8 cellular contexts compared by ENCODE assay signal in genomic region chr2:231545105-231545902, GRCh38. TPM values are rescaled to one million over a fixed set of nuclear protein-coding genes. Genes with fewer than 3 reads are reported as not detected.
A peak's percentile ranks its signal among the peaks of the same experiment; 100 is the strongest.
DNase-seq lines count a peak whose midpoint lies in the region; ATAC-seq, FAIRE-seq and TF ChIP-seq lines count a peak whose summit lies in the region.

No MANE protein-coding gene starts in this region.

- DNase-seq in H54 (ENCODE audit: insufficient read length, low spot score) (peak; percentile 52), NAMALWA (ENCODE audit: low spot score) (peak; percentile 63), left colon (peak; percentile 38 to 51), ACHN (no peak), HTR-8/SVneo (ENCODE audit: insufficient read length, low spot score) (no peak)
- DNase-seq in activated T-helper 1 cell treated with anti-CD3 and anti-CD28 coated beads, Interleukin-12 subunit alpha, Interleukin-12 subunit beta, Interleukin-2, Interleukin-4 antibody, amounts not matched to agents 30 ng/mL and 10 ng/mL and 1 ng/mL, durations not matched to agents 14 hours and 24 hours and 36 hours (ENCODE audit: low spot score): peak; percentile 76
- DNase-seq in stimulated activated CD8-positive, alpha-beta memory T cell treated with anti-CD3 and anti-CD28 coated beads, Interleukin-7, amount 100 ng/mL, for 24 hours (ENCODE audit: low read depth): peak; percentile 25

- H3K9me3 Mint-ChIP-seq in activated T-helper 1 cell treated with anti-CD3 and anti-CD28 coated beads, Interleukin-12 subunit alpha, Interleukin-12 subunit beta, Interleukin-2, Interleukin-4 antibody, amounts not matched to agents 30 ng/mL and 10 ng/mL and 1 ng/mL, durations not matched to agents 14 hours and 24 hours and 36 hours: peaks cover 23% of the 10 kb centered on the region

- H3K4me1 Mint-ChIP-seq in activated T-helper 1 cell treated with anti-CD3 and anti-CD28 coated beads, Interleukin-12 subunit alpha, Interleukin-12 subunit beta, Interleukin-2, Interleukin-4 antibody, amounts not matched to agents 30 ng/mL and 10 ng/mL and 1 ng/mL, durations not matched to agents 14 hours and 24 hours and 36 hours (ENCODE audit: low read depth): peaks cover 45% of the 10 kb centered on the region

- H3K27ac Mint-ChIP-seq in activated T-helper 1 cell treated with anti-CD3 and anti-CD28 coated beads, Interleukin-12 subunit alpha, Interleukin-12 subunit beta, Interleukin-2, Interleukin-4 antibody, amounts not matched to agents 30 ng/mL and 10 ng/mL and 1 ng/mL, durations not matched to agents 14 hours and 24 hours and 36 hours: peak overlapping the region; percentile 96

- peak; percentile 58 for TF ChIP-seq POLR2A in GM15510 (IDR thresholded peaks at IDR 0.05; ENCODE audit: borderline replicate concordance, extremely low read depth, insufficient read length)
- TF ChIP-seq POLR2A in H54 (IDR thresholded peaks at IDR 0.05; ENCODE audit: low read depth, low read length): no peak

- H3K4me3 Mint-ChIP-seq in activated T-helper 1 cell treated with anti-CD3 and anti-CD28 coated beads, Interleukin-12 subunit alpha, Interleukin-12 subunit beta, Interleukin-2, Interleukin-4 antibody, amounts not matched to agents 30 ng/mL and 10 ng/mL and 1 ng/mL, durations not matched to agents 14 hours and 24 hours and 36 hours: peak overlapping the region; percentile 79

- intact Hi-C loops in activated T-helper 1 cell treated with anti-CD3 and anti-CD28 coated beads, Interleukin-12 subunit alpha, Interleukin-12 subunit beta, Interleukin-2, Interleukin-4 antibody, amounts not matched to agents 30 ng/mL and 10 ng/mL and 1 ng/mL, durations not matched to agents 14 hours and 24 hours and 36 hours (cut with micrococcal nuclease): loop anchor here (1.0 to 10.0 kb wide), 4 partner anchors 13 to 561 kb away; no protein-coding TSS in a partner anchor
- intact Hi-C loops in left colon (cut with DNase I, micrococcal nuclease): no loop called here

- in situ Hi-C loops in ACHN (cut with HindIII; ENCODE audit: low pct_ligation_motif_present, low pct_unique_long_range_greater_than_20kb, low sequenced_read_pairs): no loop called here

- ATAC-seq in left colon: peak; percentile 62

- FAIRE-seq in H54 (lab: Jason Lieb, UNC) (peak; percentile 91), HTR-8/SVneo (lab: Jason Lieb, UNC) (no peak)

- peaks cover 5% of the 10 kb centered on the region for H3K27me3 Mint-ChIP-seq in activated T-helper 1 cell treated with anti-CD3 and anti-CD28 coated beads, Interleukin-12 subunit alpha, Interleukin-12 subunit beta, Interleukin-2, Interleukin-4 antibody, amounts not matched to agents 30 ng/mL and 10 ng/mL and 1 ng/mL, durations not matched to agents 14 hours and 24 hours and 36 hours (ENCODE audit: insufficient read depth)

- H3K36me3 Mint-ChIP-seq in activated T-helper 1 cell treated with anti-CD3 and anti-CD28 coated beads, Interleukin-12 subunit alpha, Interleukin-12 subunit beta, Interleukin-2, Interleukin-4 antibody, amounts not matched to agents 30 ng/mL and 10 ng/mL and 1 ng/mL, durations not matched to agents 14 hours and 24 hours and 36 hours (ENCODE audit: low read depth): peaks cover 18% of the 10 kb centered on the region

RNA-seq across cellular contexts. Expression of gene NMUR1, which starts 15.1 kb away (rescaled TPM):
- total RNA-seq in activated T-helper 1 cell treated with anti-CD3 and anti-CD28 coated beads, Interleukin-12 subunit alpha, Interleukin-12 subunit beta, Interleukin-2, Interleukin-4 antibody, amounts not matched to agents 30 ng/mL and 10 ng/mL and 1 ng/mL, durations not matched to agents 14 hours and 24 hours and 36 hours: 0.05 TPM in 1 of 2 replicates, not detected in the other
- 1 to 10 TPM in 1 of 2 donors, under 1 TPM in 1; 0.15 to 1.3 TPM for total RNA-seq in left colon

RNA-seq across cellular contexts. Expression of gene TEX44, which starts 47.4 kb away (rescaled TPM):
- total RNA-seq in activated T-helper 1 cell treated with anti-CD3 and anti-CD28 coated beads, Interleukin-12 subunit alpha, Interleukin-12 subunit beta, Interleukin-2, Interleukin-4 antibody, amounts not matched to agents 30 ng/mL and 10 ng/mL and 1 ng/mL, durations not matched to agents 14 hours and 24 hours and 36 hours: not detected in 2 replicates
- total RNA-seq in left colon: not detected

Comparison
In these comparisons a context has a peak if more than half of its experiments do, and no peak if none do; other contexts are left out.
1. DNase-seq: peak in H54 (single experiment), NAMALWA (single experiment), activated T-helper 1 cell treated with anti-CD3 and anti-CD28 coated beads, Interleukin-12 subunit alpha, Interleukin-12 subunit beta, Interleukin-2, Interleukin-4 antibody, amounts not matched to agents 30 ng/mL and 10 ng/mL and 1 ng/mL, durations not matched to agents 14 hours and 24 hours and 36 hours (single experiment), left colon (2 of 2) and stimulated activated CD8-positive, alpha-beta memory T cell treated with anti-CD3 and anti-CD28 coated beads, Interleukin-7, amount 100 ng/mL, for 24 hours (single experiment); none in ACHN (single experiment) and HTR-8/SVneo (single experiment).